Comparison of ENCODE assay signal across 24 cellular contexts in genomic region chr11:124945826-124946225, GRCh38. TPM values are rescaled to one million over a fixed set of nuclear protein-coding genes. Genes with fewer than 3 reads are reported as not detected.
DNase-seq lines count a peak whose midpoint lies in the region; ATAC-seq and TF ChIP-seq lines count a peak whose summit lies in the region.
"Had no signal": no experiment of that assay in that cellular context is flagged by ENCODE, and none has a peak within 500 bp of the region (broad histone marks: within the 10 kb centered on the region; RNA-seq: fewer than 3 reads in every experiment).

No MANE protein-coding gene starts in this region.

- H3K9me3 Mint-ChIP-seq in WTC11: peaks cover 17% of the 10 kb centered on the region
- H3K9me3 Mint-ChIP-seq: CD4-positive, alpha-beta T cell had no signal

- H3K27ac Mint-ChIP-seq in WTC11: no peak overlapping the region
- H3K27ac Mint-ChIP-seq: CD4-positive, alpha-beta T cell; CD8-positive, alpha-beta memory T cell; GM23338 had no signal

- no peak for ATAC-seq in WTC11
- no peak for ATAC-seq in HG03571 (IDR thresholded peaks at IDR 0.05; ENCODE audit: unreplicated experiment)
- ATAC-seq in HG02885 (IDR thresholded peaks at IDR 0.05; ENCODE audit: poor library complexity, unreplicated experiment): no peak
- ATAC-seq: A549, GM23338 had no signal

- intact Hi-C loops in dorsolateral prefrontal cortex (cut with DNase I): no loop called here

- H3K36me3 Mint-ChIP-seq in WTC11: peaks cover 8% of the 10 kb centered on the region; the same call in 1 of the 2 replicates
- H3K36me3 Mint-ChIP-seq: CD14-positive monocyte had no signal

- H3K4me1 ChIP-seq in right atrium auricular region: no peaks in the 10 kb centered on the region
- H3K4me1 ChIP-seq: A549; BE2C; BLaER1 treated with 17β-estradiol and CSF1 and Interleukin-3, amounts not matched to agents 10 nM and 100 nM had no signal

- CTCF ChIA-PET in WTC11 (lab: Charles Lee): interaction anchor here (1.4 kb wide), 1 partner anchor 69 kb away, joined by 3 read pairs; no protein-coding TSS in a partner anchor

- DNase-seq in LNCaP clone FGC (ENCODE audit: low read depth) (peak; percentile 66), WTC11 (ENCODE audit: low spot score) (no peak), dorsolateral prefrontal cortex (no peak), substantia nigra (lab: John Stamatoyannopoulos, UW) (no peak), right atrium auricular region (ENCODE audit: low spot score) (no peak)
- DNase-seq: 8988T; ACHN; AML-193; BE2C; CD4-positive, alpha-beta T cell; CD8-positive, alpha-beta memory T cell; DMS53; DMS79 treated with DMSO at 0.1 percent for 48 hours; GF-D8; H7; HCEC 1CT had no signal

- H3K9me3 ChIP-seq in right atrium auricular region: no peaks in the 10 kb centered on the region
- H3K9me3 ChIP-seq: A549, BE2C had no signal

- no peak for TF ChIP-seq CTCF in LNCaP clone FGC (IDR thresholded peaks at IDR 0.05; ENCODE audit: control insufficient read depth, extremely low read depth, insufficient read depth)
- TF ChIP-seq CTCF in WTC11 (IDR thresholded peaks at IDR 0.05): no peak
- no peak for TF ChIP-seq CTCF in dorsolateral prefrontal cortex (IDR thresholded peaks at IDR 0.05 in 54 of 56, conservative IDR thresholded peaks at IDR 0.05 in 2 of 56; ENCODE audit: low read depth in 1 of 56, partially characterized antibody in 56 of 56)
- no peak for TF ChIP-seq CTCF in right atrium auricular region (IDR thresholded peaks at IDR 0.05)

- H3K4me3 ChIP-seq in LNCaP clone FGC (ENCODE audit: low read depth, low read length): no peak overlapping the region
- no peak overlapping the region for H3K4me3 ChIP-seq in dorsolateral prefrontal cortex
- no peak overlapping the region for H3K4me3 ChIP-seq in right atrium auricular region
- H3K4me3 ChIP-seq: A549; BLaER1 treated with 17β-estradiol and CSF1 and Interleukin-3, amounts not matched to agents 10 nM and 100 nM; GM23338 had no signal

- no peak overlapping the region for H3K4me3 Mint-ChIP-seq in WTC11
- H3K4me3 Mint-ChIP-seq: CD14-positive monocyte; CD4-positive, alpha-beta T cell; CD8-positive, alpha-beta memory T cell; GM23338 had no signal

- H3K27me3 ChIP-seq in dorsolateral prefrontal cortex: no peaks in the 10 kb centered on the region
- H3K27me3 ChIP-seq in right atrium auricular region: no peaks in the 10 kb centered on the region
- H3K27me3 ChIP-seq: BLaER1 treated with 17β-estradiol and CSF1 and Interleukin-3, amounts not matched to agents 10 nM and 100 nM had no signal

- no peaks in the 10 kb centered on the region for H3K36me3 ChIP-seq in right atrium auricular region
- H3K36me3 ChIP-seq: BE2C; BLaER1 treated with 17β-estradiol and CSF1 and Interleukin-3, amounts not matched to agents 10 nM and 100 nM had no signal

- peak overlapping the region in 57 of 59 donors; percentile 72 to 100 (median 97) for H3K27ac ChIP-seq in dorsolateral prefrontal cortex
- H3K27ac ChIP-seq in substantia nigra (ENCODE audit: low read depth, low read length, poor library complexity, severe bottlenecking): peak overlapping the region; percentile 92
- no peak overlapping the region for H3K27ac ChIP-seq in right atrium auricular region
- H3K27ac ChIP-seq: A549; BLaER1 treated with 17β-estradiol and CSF1 and Interleukin-3, amounts not matched to agents 10 nM and 100 nM had no signal

- peaks cover 26% of the 10 kb centered on the region for H3K27me3 Mint-ChIP-seq in WTC11 (ENCODE audit: low read depth)
- H3K27me3 Mint-ChIP-seq: CD4-positive, alpha-beta T cell; CD8-positive, alpha-beta memory T cell had no signal

- no peaks in the 10 kb centered on the region for H3K4me1 Mint-ChIP-seq in WTC11
- H3K4me1 Mint-ChIP-seq: CD14-positive monocyte, GM23338 had no signal

- POLR2A ChIA-PET in WTC11 (lab: Charles Lee): no interaction called here

TF ChIP-seq in WTC11, 78 proteins besides CTCF, POLR2A, EP300 and RAD21:
- no peak for TF ChIP-seq ELF4 (CRISPR knock-in tag; IDR thresholded peaks at IDR 0.05; ENCODE audit: low read depth)
- no peak for TF ChIP-seq ARID4B (CRISPR knock-in tag; IDR thresholded peaks at IDR 0.05; ENCODE audit: borderline replicate concordance)
- TF ChIP-seq FOXP1 (CRISPR knock-in tag; IDR thresholded peaks at IDR 0.05; ENCODE audit: borderline replicate concordance): no peak
- no peak for TF ChIP-seq FOXK1 (CRISPR knock-in tag; IDR thresholded peaks at IDR 0.05)
- TF ChIP-seq GABPB1 (CRISPR knock-in tag; IDR thresholded peaks at IDR 0.05): no peak
- TF ChIP-seq PRDM15 (CRISPR knock-in tag; IDR thresholded peaks at IDR 0.05): peak; percentile 65; the same call in 1 of the 2 replicates
TF ChIP-seq in WTC11: peak in this region for 1.

RNA-seq across cellular contexts. Expression of gene CCDC15, which starts 8.2 kb away (rescaled TPM):
- total RNA-seq in WTC11 (2021) (2.1 to 2.6 TPM (median 2.4 TPM) in 3 replicates), dorsolateral prefrontal cortex (1 to 10 TPM in 92 of 120 experiments, under 1 TPM in 28; 0.52 to 3.4 (median 1.4) TPM), right atrium auricular region (under 1 TPM in 1 of 2 donors, not detected in 1; 0.24 TPM)

RNA-seq across cellular contexts. Expression of gene HEPACAM, which starts 10.0 kb away (rescaled TPM):
- not detected in 3 replicates for total RNA-seq in WTC11 (2021)
- total RNA-seq in dorsolateral prefrontal cortex: 100 to 1,000 TPM in 119 of 120 experiments, 10 to 100 TPM in 1; 70.8 to 353 (median 174) TPM
- under 1 TPM in 1 of 2 donors, not detected in 1; 0.83 TPM for total RNA-seq in right atrium auricular region
- total RNA-seq: CD4-positive, alpha-beta T cell; CD8-positive, alpha-beta memory T cell; Daoy; G401; H7 had no signal

RNA-seq across cellular contexts. Expression of gene HEPN1, which starts 26.8 kb away (rescaled TPM):
- total RNA-seq in WTC11 (2021) (not detected in 3 replicates), dorsolateral prefrontal cortex (under 1 TPM in 18 of 120 experiments, not detected in 102; 0.27 to 0.80 (median 0.43) TPM), right atrium auricular region (not detected)
- total RNA-seq: CD4-positive, alpha-beta T cell; CD8-positive, alpha-beta memory T cell; Daoy; G401; GM23338; H7 had no signal

RNA-seq across cellular contexts. Expression of gene ROBO4, which starts 48.2 kb away (rescaled TPM):
- 0.07 to 0.13 TPM (median 0.09 TPM) in 3 replicates for total RNA-seq in WTC11 (2021)
- 10 to 100 TPM in 87 of 120 experiments, 1 to 10 TPM in 33; 5.0 to 28.8 (median 11.9) TPM for total RNA-seq in dorsolateral prefrontal cortex
- total RNA-seq in right atrium auricular region: 10 to 100 TPM; 16.2 to 21.6 TPM
- total RNA-seq: CD4-positive, alpha-beta T cell; CD8-positive, alpha-beta memory T cell; G401; GM23338; H7 had no signal

Comparison
In these comparisons a context has a peak if more than half of its experiments do, and no peak if none do; other contexts are left out.
1. H3K27ac ChIP-seq: peak in dorsolateral prefrontal cortex (57 of 59) and substantia nigra (single experiment); none in right atrium auricular region (0 of 2).
2. RNA of gene HEPACAM, which starts 10.0 kb away (total RNA-seq): 70.8 to 353 TPM in dorsolateral prefrontal cortex; 0.83 TPM in right atrium auricular region and not detected in WTC11; every median in the first group is over 10 times any median in the second.